27 cellular contexts compared by ENCODE assay signal in genomic region chr15:97087337-97087736, GRCh38.
"Had no signal": no experiment of that assay in that cellular context is flagged by ENCODE, and none has a peak within 500 bp of the region (broad histone marks: within the 10 kb centered on the region; RNA-seq: fewer than 3 reads in every experiment).

No MANE protein-coding gene starts in this region.

- H3K9me3 ChIP-seq: neutrophil, ovary, prostate gland, thoracic aorta, upper lobe of left lung had no signal

- H3K4me1 ChIP-seq: prostate gland, upper lobe of left lung had no signal

- H3K27ac ChIP-seq: neutrophil, ovary, prostate gland, thoracic aorta, upper lobe of left lung, VCaP had no signal

- H3K4me3 ChIP-seq: ovary, prostate gland, thoracic aorta, upper lobe of left lung had no signal

- H3K27me3 ChIP-seq: neutrophil, ovary, upper lobe of left lung had no signal

- DNase-seq: activated CD4-positive, alpha-beta T cell treated with anti-CD3 and anti-CD28 coated beads, Interleukin-2, amount 10 ng/mL, durations not matched to agents 7 days and 5 days; activated CD8-positive, alpha-beta memory T cell treated with anti-CD3 and anti-CD28 coated beads, Interleukin-2, amount 10 ng/mL, durations not matched to agents 7 days and 5 days; activated CD8-positive, alpha-beta T cell treated with anti-CD3 and anti-CD28 coated beads for 36 hours; activated gamma-delta T cell; activated naive CD4-positive, alpha-beta T cell treated with anti-CD3 and anti-CD28 coated beads, Interleukin-2, amount 50 U/mL, for 16 hours; activated naive CD8-positive, alpha-beta T cell treated with anti-CD3 and anti-CD28 coated beads, Interleukin-2, amount 50 U/mL, for 24 hours; activated T-cell treated with anti-CD3 and anti-CD28 coated beads for 4 hours; anterior cingulate cortex; dermis blood vessel endothelial cell; effector CD8-positive, alpha-beta T cell; erythroblast; foreskin melanocyte; glutamatergic neuron; hippocampal formation; left ventricle myocardium superior; mammary epithelial cell; midbrain; ovary; stimulated activated CD4-positive, alpha-beta T cell treated with anti-CD3 and anti-CD28 coated beads, Interleukin-4, amount 100 ng/mL, for 24 hours; stimulated activated naive CD4-positive, alpha-beta T cell treated with Interleukin-2 at 50 U/mL for 16 hours; upper lobe of left lung had no signal

- ATAC-seq: activated CD4-positive, CD25-positive, alpha-beta regulatory T cell treated with anti-CD3 and anti-CD28 coated beads, Interleukin-2, amount 50 U/mL, for 24 hours; activated CD8-positive, alpha-beta memory T cell treated with anti-CD3 and anti-CD28 coated beads, Interleukin-2, amount 10 ng/mL, durations not matched to agents 7 days and 5 days; activated CD8-positive, alpha-beta T cell treated with anti-CD3 and anti-CD28 coated beads for 36 hours; activated naive CD8-positive, alpha-beta T cell treated with anti-CD3 and anti-CD28 coated beads, Interleukin-2, amount 50 U/mL, for 24 hours; left ventricle myocardium superior; natural killer cell treated with Interleukin-12 subunit alpha and Interleukin-12 subunit beta and Interleukin-15 and Interleukin-18, amount 100 ng/mL, for 72 hours had no signal

- H3K36me3 ChIP-seq: neutrophil, ovary, prostate gland, thoracic aorta, upper lobe of left lung had no signal
